Comparison of ENCODE assay signal across 31 cellular contexts in genomic region chr6:29295181-29295585, GRCh38. TPM values are rescaled to one million over a fixed set of nuclear protein-coding genes. Genes with fewer than 3 reads are reported as not detected.
"Had no signal": no experiment of that assay in that cellular context is flagged by ENCODE, and none has a peak within 500 bp of the region (broad histone marks: within the 10 kb centered on the region; RNA-seq: fewer than 3 reads in every experiment).

No MANE protein-coding gene starts in this region.

- H3K36me3 ChIP-seq: colonic mucosa, esophagus squamous epithelium, gastroesophageal sphincter, transverse colon, vagina had no signal

- H3K4me1 Mint-ChIP-seq: activated B cell treated with CpG ODN at 0.5 μM for 24 hours; activated CD4-positive, alpha-beta T cell treated with anti-CD3 and anti-CD28 coated beads for 36 hours; memory B cell; stimulated activated effector memory CD8-positive, alpha-beta T cell treated with anti-CD3 and anti-CD28 coated beads, Interleukin-12 subunit alpha, Interleukin-12 subunit beta, amount 100 ng/mL, for 72 hours had no signal

- ATAC-seq: activated CD4-positive, alpha-beta T cell treated with anti-CD3 and anti-CD28 coated beads for 36 hours; activated T-cell treated with anti-CD3 and anti-CD28 coated beads, Interleukin-2, amount 50 U/mL, for 4 hours; effector memory CD8-positive, alpha-beta T cell; gastroesophageal sphincter; left ventricle myocardium superior; sciatic nerve; stimulated activated effector memory CD8-positive, alpha-beta T cell treated with anti-CD3 and anti-CD28 coated beads, Interleukin-12 subunit alpha, Interleukin-12 subunit beta, amount 100 ng/mL, for 72 hours had no signal

- FAIRE-seq: bronchial epithelial cell, endothelial cell of umbilical vein, small intestine had no signal

- H3K27me3 ChIP-seq: colonic mucosa, dorsolateral prefrontal cortex, esophagus squamous epithelium, gastroesophageal sphincter, hepatocyte, transverse colon, vagina had no signal

- H3K4me1 ChIP-seq: colonic mucosa, esophagus squamous epithelium, transverse colon, vagina had no signal

- H3K9me3 Mint-ChIP-seq: activated B cell treated with CpG ODN at 0.5 μM for 24 hours; activated T-cell treated with anti-CD3 and anti-CD28 coated beads, Interleukin-2, amount 50 U/mL, for 4 hours; activated T-helper 2 cell treated with anti-CD3 and anti-CD28 coated beads, Interferon-gamma antibody, Interleukin-2, Interleukin-4, amounts not matched to agents 10 μg/mL and 5 μg/mL and 100 μg/mL, durations not matched to agents 14 hours and 24 hours and 36 hours; effector memory CD8-positive, alpha-beta T cell; stimulated activated effector memory CD8-positive, alpha-beta T cell treated with anti-CD3 and anti-CD28 coated beads, Interleukin-12 subunit alpha, Interleukin-12 subunit beta, amount 100 ng/mL, for 72 hours; T-helper 1 cell treated with Interleukin-12 subunit alpha and Interleukin-12 subunit beta and Interleukin-4 antibody, amounts not matched to agents 30 μg/mL and 1 μg/mL, for 36 hours had no signal

- H3K4me3 Mint-ChIP-seq: activated B cell treated with CpG ODN at 0.5 μM for 24 hours; activated CD4-positive, alpha-beta T cell treated with anti-CD3 and anti-CD28 coated beads for 36 hours; activated naive CD8-positive, alpha-beta T cell; activated T-cell treated with anti-CD3 and anti-CD28 coated beads, Interleukin-2, amount 50 U/mL, for 4 hours; effector memory CD8-positive, alpha-beta T cell; memory B cell; stimulated activated effector memory CD8-positive, alpha-beta T cell treated with anti-CD3 and anti-CD28 coated beads, Interleukin-12 subunit alpha, Interleukin-12 subunit beta, amount 100 ng/mL, for 72 hours; T-helper 1 cell treated with Interleukin-12 subunit alpha and Interleukin-12 subunit beta and Interleukin-4 antibody, amounts not matched to agents 30 μg/mL and 1 μg/mL, for 36 hours had no signal

- H3K9me3 ChIP-seq: colonic mucosa, esophagus squamous epithelium, gastroesophageal sphincter, transverse colon, vagina had no signal

- H3K27ac Mint-ChIP-seq: activated B cell treated with CpG ODN at 0.5 μM for 24 hours; activated CD4-positive, alpha-beta T cell treated with anti-CD3 and anti-CD28 coated beads for 36 hours; activated naive CD8-positive, alpha-beta T cell; activated T-helper 2 cell treated with anti-CD3 and anti-CD28 coated beads, Interferon-gamma antibody, Interleukin-2, Interleukin-4, amounts not matched to agents 10 μg/mL and 5 μg/mL and 100 μg/mL, durations not matched to agents 14 hours and 24 hours and 36 hours; effector memory CD8-positive, alpha-beta T cell; memory B cell; stimulated activated effector memory CD8-positive, alpha-beta T cell treated with anti-CD3 and anti-CD28 coated beads, Interleukin-12 subunit alpha, Interleukin-12 subunit beta, amount 100 ng/mL, for 72 hours; T-helper 1 cell treated with Interleukin-12 subunit alpha and Interleukin-12 subunit beta and Interleukin-4 antibody, amounts not matched to agents 30 μg/mL and 1 μg/mL, for 36 hours had no signal

- H3K27ac ChIP-seq: colonic mucosa, dorsolateral prefrontal cortex, esophagus squamous epithelium, hepatocyte, transverse colon, vagina had no signal

- DNase-seq: activated B cell treated with CpG ODN at 0.5 μM for 24 hours; activated CD4-positive, alpha-beta T cell treated with anti-CD3 and anti-CD28 coated beads for 36 hours; activated CD4-positive, alpha-beta T cell treated with anti-CD3 and anti-CD28 coated beads, Interleukin-2, amount 50 U/mL, for 4 hours; activated CD8-positive, alpha-beta memory T cell treated with anti-CD3 and anti-CD28 coated beads for 24 hours; activated CD8-positive, alpha-beta memory T cell treated with anti-CD3 and anti-CD28 coated beads, Interleukin-2, amount 50 U/mL, for 4 hours; activated naive CD4-positive, alpha-beta T cell; activated T-cell treated with anti-CD3 and anti-CD28 coated beads, Interleukin-2, amount 50 U/mL, for 4 hours; amniotic stem cell; colonic mucosa; dorsolateral prefrontal cortex; effector memory CD8-positive, alpha-beta T cell; esophagus squamous epithelium; left ventricle myocardium superior; occipital lobe; small intestine; stimulated activated CD4-positive, alpha-beta T cell treated with anti-CD3 and anti-CD28 coated beads, Interleukin-2, amount 100 ng/mL, for 24 hours; T1000; transverse colon had no signal

- H3K4me3 ChIP-seq: colonic mucosa, dorsolateral prefrontal cortex, esophagus squamous epithelium, gastroesophageal sphincter, hepatocyte, transverse colon, vagina had no signal

- H3K36me3 Mint-ChIP-seq: memory B cell; stimulated activated effector memory CD8-positive, alpha-beta T cell treated with anti-CD3 and anti-CD28 coated beads, Interleukin-12 subunit alpha, Interleukin-12 subunit beta, amount 100 ng/mL, for 72 hours had no signal

RNA-seq across cellular contexts. Expression of gene OR14J1, which starts 6.3 kb away (rescaled TPM):
- total RNA-seq: activated B cell treated with CpG ODN at 0.5 μM for 24 hours; activated CD4-positive, alpha-beta T cell treated with anti-CD3 and anti-CD28 coated beads for 36 hours; activated T-cell treated with anti-CD3 and anti-CD28 coated beads, Interleukin-2, amount 50 U/mL, for 4 hours; activated T-helper 2 cell treated with anti-CD3 and anti-CD28 coated beads, Interferon-gamma antibody, Interleukin-2, Interleukin-4, amounts not matched to agents 10 μg/mL and 5 μg/mL and 100 μg/mL, durations not matched to agents 14 hours and 24 hours and 36 hours; bronchial epithelial cell; colonic mucosa; endothelial cell of umbilical vein; esophagus squamous epithelium; gastroesophageal sphincter; hepatocyte; left ventricle myocardium superior; myocyte; sciatic nerve; temporal lobe; transverse colon had no signal
